Comparison of ENCODE assay signal across 25 cellular contexts in the genomic region with DNA sequence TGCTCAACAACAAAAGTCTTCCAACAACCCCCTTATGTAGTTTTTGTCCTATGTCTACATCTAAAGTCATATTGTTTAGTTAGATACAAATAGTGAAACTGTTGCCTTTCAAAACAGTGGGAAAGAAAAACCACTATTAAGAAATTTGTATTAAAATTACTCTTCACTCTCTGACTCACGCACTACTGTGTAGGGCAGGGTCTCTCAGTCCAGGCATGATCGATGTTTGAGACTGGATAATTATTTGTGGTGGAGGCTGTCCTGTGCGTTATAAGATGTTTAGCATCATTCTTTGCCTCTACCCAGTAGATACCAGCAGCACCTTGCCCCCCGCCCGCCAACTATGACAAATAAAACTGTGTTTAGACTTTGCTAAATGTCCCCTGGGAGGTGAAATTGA.
"Had no signal": no experiment of that assay in that cellular context is flagged by ENCODE, and none has a peak within 500 bp of the region (broad histone marks: within the 10 kb centered on the region; RNA-seq: fewer than 3 reads in every experiment).

No MANE protein-coding gene starts in this region.

- H3K27ac ChIP-seq: colonic mucosa, coronary artery, dorsolateral prefrontal cortex, epithelial cell of prostate, esophagus muscularis mucosa, esophagus squamous epithelium, foreskin keratinocyte, gastrocnemius medialis, gastroesophageal sphincter, heart left ventricle, heart right ventricle had no signal

- H3K9me3 ChIP-seq: colonic mucosa, esophagus muscularis mucosa, esophagus squamous epithelium, gastrocnemius medialis, gastroesophageal sphincter, heart left ventricle, heart right ventricle had no signal

- H3K27ac Mint-ChIP-seq: dendritic cell treated with granulocyte-macrophage colony-stimulating factor and Interleukin-4, amounts not matched to agents 40 ng/mL and 50 ng/mL, for 4 days; effector memory CD8-positive, alpha-beta T cell; endodermal cell had no signal

- H3K4me3 ChIP-seq: colonic mucosa, coronary artery, dorsolateral prefrontal cortex, esophagus muscularis mucosa, esophagus squamous epithelium, gastrocnemius medialis, gastroesophageal sphincter, heart left ventricle, heart right ventricle had no signal

- H3K27me3 ChIP-seq: colonic mucosa, dorsolateral prefrontal cortex, esophagus muscularis mucosa, esophagus squamous epithelium, foreskin keratinocyte, gastrocnemius medialis, gastroesophageal sphincter, heart left ventricle, heart right ventricle had no signal

- H3K36me3 ChIP-seq: colonic mucosa, esophagus muscularis mucosa, esophagus squamous epithelium, gastrocnemius medialis, gastroesophageal sphincter, heart left ventricle, heart right ventricle had no signal

- H3K27me3 Mint-ChIP-seq: dendritic cell treated with granulocyte-macrophage colony-stimulating factor and Interleukin-4, amounts not matched to agents 40 ng/mL and 50 ng/mL, for 4 days had no signal

- DNase-seq: colonic mucosa; cortex of kidney; dermis blood vessel endothelial cell; dorsolateral prefrontal cortex; effector CD4-positive, alpha-beta T cell; effector CD8-positive, alpha-beta T cell; effector memory CD4-positive, alpha-beta T cell; effector memory CD8-positive, alpha-beta T cell; endodermal cell; erythroblast; esophagus squamous epithelium; foreskin fibroblast; foreskin keratinocyte; foreskin melanocyte; gastrocnemius medialis; glutamatergic neuron; head of caudate nucleus; heart left ventricle; heart right ventricle had no signal

- H3K9me3 Mint-ChIP-seq: dendritic cell treated with granulocyte-macrophage colony-stimulating factor and Interleukin-4, amounts not matched to agents 40 ng/mL and 50 ng/mL, for 4 days; effector memory CD8-positive, alpha-beta T cell; endodermal cell had no signal

- ATAC-seq: effector memory CD8-positive, alpha-beta T cell; esophagus mucosa; foreskin keratinocyte; gastrocnemius medialis; gastroesophageal sphincter; heart left ventricle; heart right ventricle had no signal

- H3K4me3 Mint-ChIP-seq: dendritic cell treated with granulocyte-macrophage colony-stimulating factor and Interleukin-4, amounts not matched to agents 40 ng/mL and 50 ng/mL, for 4 days; effector memory CD8-positive, alpha-beta T cell; endodermal cell had no signal

- H3K4me1 ChIP-seq: colonic mucosa, foreskin keratinocyte, gastrocnemius medialis had no signal
